Comparison of ENCODE assay signal across 8 cellular contexts in the genomic region with DNA sequence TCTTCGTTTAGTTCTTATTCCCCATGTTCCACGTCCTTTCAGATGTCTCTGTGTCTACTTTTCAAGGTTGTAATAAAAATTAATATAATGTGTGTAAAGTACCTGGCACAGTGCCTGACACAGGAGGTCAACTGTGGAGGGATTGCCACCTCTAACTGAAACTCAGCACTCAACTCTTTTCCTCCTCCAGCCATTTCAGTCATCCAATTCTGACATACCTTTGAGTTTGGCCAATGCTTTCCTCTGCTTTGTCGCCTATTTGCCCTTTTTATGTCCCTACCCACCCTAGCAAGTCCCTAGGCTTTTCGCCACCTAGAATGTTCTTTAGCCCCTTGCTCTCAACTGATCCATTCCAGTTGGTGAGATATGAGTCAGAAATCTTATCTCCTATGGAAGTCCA. TPM values are rescaled to one million over a fixed set of nuclear protein-coding genes. Genes with fewer than 3 reads are reported as not detected.
A peak's percentile ranks its signal among the peaks of the same experiment; 100 is the strongest.
DNase-seq lines count a peak whose midpoint lies in the region; ATAC-seq and TF ChIP-seq lines count a peak whose summit lies in the region.

No MANE protein-coding gene starts in this region.

- TSS peak; percentile 50 for BruUV-seq in OCI-LY7 (replicated peaks; lab: Mats Ljungman, UMichigan)

- H3K4me1 Mint-ChIP-seq in osteocyte (ENCODE audit: unreplicated experiment): peaks cover 48% of the 10 kb centered on the region

- CTCF ChIA-PET in OCI-LY7 (lab: Charles Lee; ENCODE audit: unreplicated experiment): no interaction called here

- ATAC-seq in GM21381 (IDR thresholded peaks at IDR 0.05; ENCODE audit: unreplicated experiment) (no peak), HG02588 (IDR thresholded peaks at IDR 0.05; ENCODE audit: unreplicated experiment) (no peak)

- intact Hi-C loops in OCI-LY7 (cut with micrococcal nuclease; ENCODE audit: unreplicated experiment): loop anchor here (2.0 kb wide), 1 partner anchor 89 kb away; no protein-coding TSS in a partner anchor

- H4K20me1 ChIP-seq in OCI-LY7 (ENCODE audit: insufficient read depth, low read length): peaks cover 34% of the 10 kb centered on the region

- H3K27ac Mint-ChIP-seq in osteocyte (ENCODE audit: unreplicated experiment): peak overlapping the region; percentile 74

- H3K36me3 ChIP-seq in OCI-LY7 (ENCODE audit: insufficient read depth, low read length) (peaks cover 52% of the 10 kb centered on the region), endocrine pancreas (ENCODE audit: control insufficient read depth, insufficient read depth, low read length) (no peaks in the 10 kb centered on the region)

- peaks cover 25% of the 10 kb centered on the region for H3K36me3 Mint-ChIP-seq in osteocyte (ENCODE audit: unreplicated experiment)

- peak; percentile 12 for DNase-seq in Daoy (ENCODE audit: low read depth)
- no peak for DNase-seq in OCI-LY7 (ENCODE audit: low spot score)
- DNase-seq in osteocyte (ENCODE audit: extremely low spot score, unreplicated experiment): no peak
- DNase-seq in COLO668 (lab: John Stamatoyannopoulos, UW; ENCODE audit: unreplicated experiment): no peak
- no peak for DNase-seq in HuH-7 (ENCODE audit: low spot score)

- H3K9me2 ChIP-seq in OCI-LY7 (ENCODE audit: insufficient read depth, low read length): no peaks in the 10 kb centered on the region

- peak overlapping the region; percentile 91 for H3K4me2 ChIP-seq in OCI-LY7 (ENCODE audit: low read length)

- peak overlapping the region; percentile 90 for H3K4me3 Mint-ChIP-seq in osteocyte (ENCODE audit: unreplicated experiment)

- no peaks in the 10 kb centered on the region for H3K27me3 Mint-ChIP-seq in osteocyte (ENCODE audit: unreplicated experiment)

- H3K4me1 ChIP-seq in OCI-LY7 (ENCODE audit: insufficient read depth, low read length, poor library complexity, severe bottlenecking) (peaks cover 22% of the 10 kb centered on the region), endocrine pancreas (ENCODE audit: control insufficient read depth, insufficient read depth, low read length) (peaks cover 11% of the 10 kb centered on the region)

- H2AFZ ChIP-seq in OCI-LY7 (ENCODE audit: low read length): no peak overlapping the region

- peaks cover 69% of the 10 kb centered on the region for H3K79me2 ChIP-seq in OCI-LY7 (ENCODE audit: insufficient read depth, low read depth, low read length)

- H3K27me3 ChIP-seq in endocrine pancreas (ENCODE audit: control insufficient read depth, insufficient read depth, low read length): no peaks in the 10 kb centered on the region

- POLR2A ChIA-PET in OCI-LY7 (lab: Charles Lee): interaction anchor here (0.7 to 0.8 kb wide), 2 partner anchors 9 to 17 kb away, joined by 3 read pairs; a partner anchor contains a TSS

- H3K4me3 ChIP-seq in OCI-LY7 (ENCODE audit: low read depth, low read length, poor library complexity, severe bottlenecking) (peak overlapping the region; percentile 99), endocrine pancreas (ENCODE audit: control insufficient read depth, insufficient read depth, low read length) (peak overlapping the region; percentile 68)

- TF ChIP-seq CTCF in OCI-LY7 (conservative IDR thresholded peaks at IDR 0.05; ENCODE audit: low read length) (no peak), osteocyte (IDR thresholded peaks at IDR 0.05) (no peak)

- no peaks in the 10 kb centered on the region for H3K9me3 Mint-ChIP-seq in osteocyte (ENCODE audit: unreplicated experiment)

- H3K27ac ChIP-seq in OCI-LY7 (ENCODE audit: low read depth, low read length, poor library complexity, severe bottlenecking): no peak overlapping the region

- H3K9ac ChIP-seq in endocrine pancreas (ENCODE audit: control insufficient read depth, insufficient read depth, low read length): no peak overlapping the region

- H3K9me3 ChIP-seq in OCI-LY7 (ENCODE audit: low read length) (no peaks in the 10 kb centered on the region), endocrine pancreas (ENCODE audit: control insufficient read depth, low read length) (no peaks in the 10 kb centered on the region)

RNA-seq across cellular contexts. Expression of a gene that starts 1.6 kb away (rescaled TPM):
- total RNA-seq in Daoy (2014; rRNA removed; shearing (Covaris generic)): 65.3 and 66.0 TPM in 2 replicates
- 44.7 and 52.3 TPM in 2 replicates for total RNA-seq in OCI-LY7 (2014; rRNA removed; shearing (Covaris generic))
- total RNA-seq in OCI-LY7 (2022) (81.1 and 81.2 TPM in 2 replicates), osteocyte (100 and 102 TPM in 2 replicates)

RNA-seq across cellular contexts. Expression of a gene that starts 17.2 kb away (rescaled TPM):
- 91.6 and 105 TPM in 2 replicates for total RNA-seq in Daoy (2014; rRNA removed; shearing (Covaris generic))
- total RNA-seq in OCI-LY7 (2014; rRNA removed; shearing (Covaris generic)): 97.4 and 120 TPM in 2 replicates
- total RNA-seq in OCI-LY7 (2022) (96.4 and 135 TPM in 2 replicates), osteocyte (42.3 and 44.2 TPM in 2 replicates)

RNA-seq across cellular contexts. Expression of a gene that starts 34.8 kb away (rescaled TPM):
- total RNA-seq in Daoy (2014; rRNA removed; shearing (Covaris generic)): 43.2 and 64.9 TPM in 2 replicates
- total RNA-seq in OCI-LY7 (2014; rRNA removed; shearing (Covaris generic)): 45.8 and 57.2 TPM in 2 replicates
- total RNA-seq in OCI-LY7 (2022) (73.3 and 92.2 TPM in 2 replicates), osteocyte (125 and 135 TPM in 2 replicates)

RNA-seq across cellular contexts. Expression of a gene that starts 58.6 kb away (rescaled TPM):
- total RNA-seq in Daoy (2014; rRNA removed; shearing (Covaris generic)): not detected in 2 replicates
- not detected in 2 replicates for total RNA-seq in OCI-LY7 (2014; rRNA removed; shearing (Covaris generic))
- total RNA-seq in OCI-LY7 (2022) (not detected in 2 replicates), osteocyte (not detected in 2 replicates)
